In genomic region chr19:9674669-9675357, GRCh38 we compare ENCODE assay signal across 1 cellular context.
TF ChIP-seq lines count a peak whose summit lies in the region.

ZNF562 (minus strand) TSS chr19:9675100; CDS start chr19:9660744, 14,356 bp downstream.

TF ChIP-seq in HepG2, 621 proteins besides CTCF, POLR2A, EP300 and RAD21 (continued from another document and continues in another):
- TF ChIP-seq TERF1 (CRISPR knock-in tag; IDR thresholded peaks at IDR 0.05) (no peak), ZNF136 (CRISPR knock-in tag; IDR thresholded peaks at IDR 0.05; ENCODE audit: low read depth) (no peak), SMYD3 (CRISPR knock-in tag; IDR thresholded peaks at IDR 0.05) (no peak), SMARCE1 (IDR thresholded peaks at IDR 0.05; ENCODE audit: borderline replicate concordance) (no peak), NFKBIZ (CRISPR knock-in tag; IDR thresholded peaks at IDR 0.05) (no peak), ZNF713 (CRISPR knock-in tag; IDR thresholded peaks at IDR 0.05) (peak; percentile 75; the same call in 1 of the 2 replicates), TGIF2 (CRISPR knock-in tag; IDR thresholded peaks at IDR 0.05) (peak; percentile 84), KAT8 (CRISPR knock-in tag; IDR thresholded peaks at IDR 0.05) (peak; percentile 89), ZNF576 (CRISPR knock-in tag; IDR thresholded peaks at IDR 0.05) (no peak), MED13 (CRISPR knock-in tag; IDR thresholded peaks at IDR 0.05) (no peak), CC2D1A (CRISPR knock-in tag; IDR thresholded peaks at IDR 0.05) (no peak), THAP9 (CRISPR knock-in tag; IDR thresholded peaks at IDR 0.05; ENCODE audit: borderline replicate concordance) (peak; percentile 47; the same call in 1 of the 2 replicates), ZBTB42 (CRISPR knock-in tag; IDR thresholded peaks at IDR 0.05) (0 out of 2 replicates have a peak, but pooled peaks have one; percentile 77), ZZZ3 (CRISPR knock-in tag; IDR thresholded peaks at IDR 0.05; ENCODE audit: borderline replicate concordance) (no peak), IRF2 (CRISPR knock-in tag; IDR thresholded peaks at IDR 0.05) (peak; percentile 48; the same call in 1 of the 2 replicates), FOXA3 (CRISPR knock-in tag; IDR thresholded peaks at IDR 0.05) (peak; percentile 6; the same call in 1 of the 2 replicates), ZNF777 (CRISPR knock-in tag; IDR thresholded peaks at IDR 0.05) (no peak), LBX2 (CRISPR knock-in tag; IDR thresholded peaks at IDR 0.05; ENCODE audit: borderline replicate concordance) (peak; percentile 71; the same call in 1 of the 2 replicates), MEIS2 (CRISPR knock-in tag; IDR thresholded peaks at IDR 0.05) (no peak), ZNF660 (CRISPR knock-in tag; IDR thresholded peaks at IDR 0.05; ENCODE audit: borderline replicate concordance, low read depth) (no peak), ZBED4 (CRISPR knock-in tag; IDR thresholded peaks at IDR 0.05; ENCODE audit: borderline replicate concordance) (peak; percentile 66; the same call in 1 of the 2 replicates), ZSCAN22 (CRISPR knock-in tag; IDR thresholded peaks at IDR 0.05) (no peak), ZFY (CRISPR knock-in tag; IDR thresholded peaks at IDR 0.05) (peak; percentile 84), DMAP1 (CRISPR knock-in tag; IDR thresholded peaks at IDR 0.05) (peak; percentile 76; the same call in 1 of the 2 replicates), CREB1 (IDR thresholded peaks at IDR 0.05) (peak; percentile 96), CREB1 (CRISPR knock-in tag; IDR thresholded peaks at IDR 0.05) (peak; percentile 98), ZNF589 (CRISPR knock-in tag; conservative IDR thresholded peaks at IDR 0.05) (0 out of 2 replicates have a peak, but pooled peaks have one; percentile 32), PREB (CRISPR knock-in tag; IDR thresholded peaks at IDR 0.05) (no peak)
- TF ChIP-seq, protein P1, sequence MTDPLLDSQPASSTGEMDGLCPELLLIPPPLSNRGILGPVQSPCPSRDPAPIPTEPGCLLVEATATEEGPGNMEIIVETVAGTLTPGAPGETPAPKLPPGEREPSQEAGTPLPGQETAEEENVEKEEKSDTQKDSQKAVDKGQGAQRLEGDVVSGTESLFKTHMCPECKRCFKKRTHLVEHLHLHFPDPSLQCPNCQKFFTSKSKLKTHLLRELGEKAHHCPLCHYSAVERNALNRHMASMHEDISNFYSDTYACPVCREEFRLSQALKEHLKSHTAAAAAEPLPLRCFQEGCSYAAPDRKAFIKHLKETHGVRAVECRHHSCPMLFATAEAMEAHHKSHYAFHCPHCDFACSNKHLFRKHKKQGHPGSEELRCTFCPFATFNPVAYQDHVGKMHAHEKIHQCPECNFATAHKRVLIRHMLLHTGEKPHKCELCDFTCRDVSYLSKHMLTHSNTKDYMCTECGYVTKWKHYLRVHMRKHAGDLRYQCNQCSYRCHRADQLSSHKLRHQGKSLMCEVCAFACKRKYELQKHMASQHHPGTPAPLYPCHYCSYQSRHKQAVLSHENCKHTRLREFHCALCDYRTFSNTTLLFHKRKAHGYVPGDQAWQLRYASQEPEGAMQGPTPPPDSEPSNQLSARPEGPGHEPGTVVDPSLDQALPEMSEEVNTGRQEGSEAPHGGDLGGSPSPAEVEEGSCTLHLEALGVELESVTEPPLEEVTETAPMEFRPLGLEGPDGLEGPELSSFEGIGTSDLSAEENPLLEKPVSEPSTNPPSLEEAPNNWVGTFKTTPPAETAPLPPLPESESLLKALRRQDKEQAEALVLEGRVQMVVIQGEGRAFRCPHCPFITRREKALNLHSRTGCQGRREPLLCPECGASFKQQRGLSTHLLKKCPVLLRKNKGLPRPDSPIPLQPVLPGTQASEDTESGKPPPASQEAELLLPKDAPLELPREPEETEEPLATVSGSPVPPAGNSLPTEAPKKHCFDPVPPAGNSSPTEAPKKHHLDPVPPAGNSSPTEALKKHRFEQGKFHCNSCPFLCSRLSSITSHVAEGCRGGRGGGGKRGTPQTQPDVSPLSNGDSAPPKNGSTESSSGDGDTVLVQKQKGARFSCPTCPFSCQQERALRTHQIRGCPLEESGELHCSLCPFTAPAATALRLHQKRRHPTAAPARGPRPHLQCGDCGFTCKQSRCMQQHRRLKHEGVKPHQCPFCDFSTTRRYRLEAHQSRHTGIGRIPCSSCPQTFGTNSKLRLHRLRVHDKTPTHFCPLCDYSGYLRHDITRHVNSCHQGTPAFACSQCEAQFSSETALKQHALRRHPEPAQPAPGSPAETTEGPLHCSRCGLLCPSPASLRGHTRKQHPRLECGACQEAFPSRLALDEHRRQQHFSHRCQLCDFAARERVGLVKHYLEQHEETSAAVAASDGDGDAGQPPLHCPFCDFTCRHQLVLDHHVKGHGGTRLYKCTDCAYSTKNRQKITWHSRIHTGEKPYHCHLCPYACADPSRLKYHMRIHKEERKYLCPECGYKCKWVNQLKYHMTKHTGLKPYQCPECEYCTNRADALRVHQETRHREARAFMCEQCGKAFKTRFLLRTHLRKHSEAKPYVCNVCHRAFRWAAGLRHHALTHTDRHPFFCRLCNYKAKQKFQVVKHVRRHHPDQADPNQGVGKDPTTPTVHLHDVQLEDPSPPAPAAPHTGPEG (CRISPR knock-in tag; IDR thresholded peaks at IDR 0.05) = 0 out of 2 replicates have a peak, but pooled peaks have one; percentile 46
- TF ChIP-seq, protein P2, sequence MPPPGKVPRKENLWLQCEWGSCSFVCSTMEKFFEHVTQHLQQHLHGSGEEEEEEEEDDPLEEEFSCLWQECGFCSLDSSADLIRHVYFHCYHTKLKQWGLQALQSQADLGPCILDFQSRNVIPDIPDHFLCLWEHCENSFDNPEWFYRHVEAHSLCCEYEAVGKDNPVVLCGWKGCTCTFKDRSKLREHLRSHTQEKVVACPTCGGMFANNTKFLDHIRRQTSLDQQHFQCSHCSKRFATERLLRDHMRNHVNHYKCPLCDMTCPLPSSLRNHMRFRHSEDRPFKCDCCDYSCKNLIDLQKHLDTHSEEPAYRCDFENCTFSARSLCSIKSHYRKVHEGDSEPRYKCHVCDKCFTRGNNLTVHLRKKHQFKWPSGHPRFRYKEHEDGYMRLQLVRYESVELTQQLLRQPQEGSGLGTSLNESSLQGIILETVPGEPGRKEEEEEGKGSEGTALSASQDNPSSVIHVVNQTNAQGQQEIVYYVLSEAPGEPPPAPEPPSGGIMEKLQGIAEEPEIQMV (CRISPR knock-in tag; IDR thresholded peaks at IDR 0.05; ENCODE audit: low read depth) = no peak
- TF ChIP-seq, protein P3, sequence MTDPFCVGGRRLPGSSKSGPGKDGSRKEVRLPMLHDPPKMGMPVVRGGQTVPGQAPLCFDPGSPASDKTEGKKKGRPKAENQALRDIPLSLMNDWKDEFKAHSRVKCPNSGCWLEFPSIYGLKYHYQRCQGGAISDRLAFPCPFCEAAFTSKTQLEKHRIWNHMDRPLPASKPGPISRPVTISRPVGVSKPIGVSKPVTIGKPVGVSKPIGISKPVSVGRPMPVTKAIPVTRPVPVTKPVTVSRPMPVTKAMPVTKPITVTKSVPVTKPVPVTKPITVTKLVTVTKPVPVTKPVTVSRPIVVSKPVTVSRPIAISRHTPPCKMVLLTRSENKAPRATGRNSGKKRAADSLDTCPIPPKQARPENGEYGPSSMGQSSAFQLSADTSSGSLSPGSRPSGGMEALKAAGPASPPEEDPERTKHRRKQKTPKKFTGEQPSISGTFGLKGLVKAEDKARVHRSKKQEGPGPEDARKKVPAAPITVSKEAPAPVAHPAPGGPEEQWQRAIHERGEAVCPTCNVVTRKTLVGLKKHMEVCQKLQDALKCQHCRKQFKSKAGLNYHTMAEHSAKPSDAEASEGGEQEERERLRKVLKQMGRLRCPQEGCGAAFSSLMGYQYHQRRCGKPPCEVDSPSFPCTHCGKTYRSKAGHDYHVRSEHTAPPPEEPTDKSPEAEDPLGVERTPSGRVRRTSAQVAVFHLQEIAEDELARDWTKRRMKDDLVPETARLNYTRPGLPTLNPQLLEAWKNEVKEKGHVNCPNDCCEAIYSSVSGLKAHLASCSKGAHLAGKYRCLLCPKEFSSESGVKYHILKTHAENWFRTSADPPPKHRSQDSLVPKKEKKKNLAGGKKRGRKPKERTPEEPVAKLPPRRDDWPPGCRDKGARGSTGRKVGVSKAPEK (CRISPR knock-in tag; IDR thresholded peaks at IDR 0.05; ENCODE audit: borderline replicate concordance) = no peak
- TF ChIP-seq, protein P4, sequence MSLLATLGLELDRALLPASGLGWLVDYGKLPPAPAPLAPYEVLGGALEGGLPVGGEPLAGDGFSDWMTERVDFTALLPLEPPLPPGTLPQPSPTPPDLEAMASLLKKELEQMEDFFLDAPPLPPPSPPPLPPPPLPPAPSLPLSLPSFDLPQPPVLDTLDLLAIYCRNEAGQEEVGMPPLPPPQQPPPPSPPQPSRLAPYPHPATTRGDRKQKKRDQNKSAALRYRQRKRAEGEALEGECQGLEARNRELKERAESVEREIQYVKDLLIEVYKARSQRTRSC (CRISPR knock-in tag; IDR thresholded peaks at IDR 0.05; ENCODE audit: low read depth) = no peak
